ENCODE assay signal across 17 cellular contexts in the genomic region with DNA sequence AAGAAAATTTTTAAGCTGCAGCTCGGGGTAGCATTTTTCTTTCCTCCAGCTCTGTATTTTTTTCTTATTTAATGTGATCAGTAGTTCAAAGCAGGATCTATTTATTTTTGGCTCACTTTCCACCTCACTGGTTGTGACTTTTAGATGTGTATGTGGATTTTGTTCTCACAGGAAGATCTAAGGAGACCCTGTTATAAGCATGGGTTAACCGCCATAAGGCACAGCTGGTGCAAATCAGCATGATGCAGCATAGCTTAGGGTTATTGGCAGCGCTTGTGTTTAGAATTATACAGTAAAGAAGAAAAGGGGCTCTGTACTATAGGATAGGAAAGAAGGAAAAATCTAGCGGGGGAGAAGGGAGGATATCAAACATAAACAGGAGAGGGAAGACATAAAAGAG.
"Had no signal": no experiment of that assay in that cellular context is flagged by ENCODE, and none has a peak within 500 bp of the region (broad histone marks: within the 10 kb centered on the region; RNA-seq: fewer than 3 reads in every experiment).

No MANE protein-coding gene starts in this region.

- H3K36me3 Mint-ChIP-seq: natural killer cell had no signal

- H3K4me1 ChIP-seq: colonic mucosa had no signal

- H3K4me1 Mint-ChIP-seq: memory B cell, natural killer cell had no signal

- H3K27me3 ChIP-seq: colonic mucosa, right atrium auricular region had no signal

- H3K9me3 Mint-ChIP-seq: natural killer cell had no signal

- H3K4me3 Mint-ChIP-seq: activated naive CD4-positive, alpha-beta T cell treated with anti-CD3 and anti-CD28 coated beads for 36 hours; memory B cell; natural killer cell; stimulated activated naive CD8-positive, alpha-beta T cell treated with anti-CD3 and anti-CD28 coated beads, Interleukin-15, Interleukin-2, amounts not matched to agents 100 ng/mL and 50 ng/mL, for 24 hours; type B pancreatic cell had no signal

- DNase-seq: activated CD4-positive, alpha-beta T cell treated with anti-CD3 and anti-CD28 coated beads for 1 hour; activated CD4-positive, alpha-beta T cell treated with anti-CD3 and anti-CD28 coated beads, Interleukin-2, amount 50 U/mL, for 4 hours; activated naive CD4-positive, alpha-beta T cell treated with anti-CD3 and anti-CD28 coated beads for 36 hours; activated T-cell treated with anti-CD3 and anti-CD28 coated beads for 4 hours; colonic mucosa; hippocampal formation; kidney; natural killer cell; small intestine had no signal

- H3K4me3 ChIP-seq: colonic mucosa, right atrium auricular region had no signal

- H3K36me3 ChIP-seq: colonic mucosa, right atrium auricular region had no signal

- H3K27ac Mint-ChIP-seq: activated naive CD4-positive, alpha-beta T cell treated with anti-CD3 and anti-CD28 coated beads for 36 hours; activated T-helper 2 cell treated with anti-CD3 and anti-CD28 coated beads, Interferon-gamma antibody, Interleukin-2, Interleukin-4, amounts not matched to agents 10 μg/mL and 5 μg/mL and 100 μg/mL, durations not matched to agents 14 hours and 24 hours and 36 hours; memory B cell; natural killer cell; progenitor cell of endocrine pancreas; stimulated activated naive CD8-positive, alpha-beta T cell treated with anti-CD3 and anti-CD28 coated beads, Interleukin-15, Interleukin-2, amounts not matched to agents 100 ng/mL and 50 ng/mL, for 24 hours; type B pancreatic cell had no signal

- H3K9me3 ChIP-seq: colonic mucosa, right atrium auricular region had no signal

- H3K27me3 Mint-ChIP-seq: progenitor cell of endocrine pancreas; stimulated activated naive CD8-positive, alpha-beta T cell treated with anti-CD3 and anti-CD28 coated beads, Interleukin-15, Interleukin-2, amounts not matched to agents 100 ng/mL and 50 ng/mL, for 24 hours; type B pancreatic cell had no signal

- H3K27ac ChIP-seq: colonic mucosa, right atrium auricular region, VCaP had no signal

- ATAC-seq: esophagus mucosa, natural killer cell had no signal
